ENCODE assay signal across 28 cellular contexts in the genomic region with DNA sequence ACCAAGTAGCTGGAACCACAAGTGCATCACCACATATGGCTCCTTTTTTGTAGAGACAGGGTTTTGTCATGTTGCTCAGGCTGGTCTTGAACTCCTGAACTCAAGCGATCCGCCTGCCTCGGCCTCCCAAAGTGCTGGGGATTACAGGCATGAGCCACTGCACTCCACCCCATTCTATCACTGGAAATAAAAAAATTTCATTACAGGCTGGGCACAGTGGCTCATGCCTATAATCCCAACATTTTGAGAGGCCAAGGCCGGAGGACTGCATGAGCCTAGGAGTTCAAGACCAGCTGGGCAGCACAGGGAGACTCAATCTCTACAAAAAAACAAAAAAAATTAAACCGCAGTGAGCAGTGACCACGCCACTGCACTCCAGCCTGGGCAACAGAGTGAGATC.
"Had no signal": no experiment of that assay in that cellular context is flagged by ENCODE, and none has a peak within 500 bp of the region (broad histone marks: within the 10 kb centered on the region; RNA-seq: fewer than 3 reads in every experiment).

No MANE protein-coding gene starts in this region.

- H3K9me3 Mint-ChIP-seq: stimulated activated memory B cell treated with anti-CD40 and anti-IgM and Interleukin-4, amounts not matched to agents 10 μg/mL and 1 μg/mL and 100 μg/mL, for 72 hours; stimulated activated naive B cell treated with anti-CD40 and anti-IgM and Interleukin-4, amounts not matched to agents 10 μg/mL and 1 μg/mL and 100 μg/mL, for 72 hours; stimulated activated naive CD8-positive, alpha-beta T cell treated with anti-CD3 and anti-CD28 coated beads, Interleukin-15, amount 100 ng/mL, for 72 hours; stimulated activated naive CD8-positive, alpha-beta T cell treated with anti-CD3 and anti-CD28 coated beads, Interleukin-15, Interleukin-2, amounts not matched to agents 100 ng/mL and 50 ng/mL, for 24 hours; type B pancreatic cell had no signal

- H3K36me3 Mint-ChIP-seq: stimulated activated memory B cell treated with anti-CD40 and anti-IgM and Interleukin-4, amounts not matched to agents 10 μg/mL and 1 μg/mL and 100 μg/mL, for 72 hours; stimulated activated naive B cell treated with anti-CD40 and anti-IgM and Interleukin-4, amounts not matched to agents 10 μg/mL and 1 μg/mL and 100 μg/mL, for 72 hours had no signal

- H3K9me3 ChIP-seq: stomach, suprapubic skin, testis, thoracic aorta, thyroid gland, tibial artery, tibial nerve, transverse colon, upper lobe of left lung, upper lobe of right lung, uterus, vagina had no signal

- H3K27ac Mint-ChIP-seq: stimulated activated memory B cell treated with anti-CD40 and anti-IgM and Interleukin-4, amounts not matched to agents 10 μg/mL and 1 μg/mL and 100 μg/mL, for 72 hours; stimulated activated naive B cell treated with anti-CD40 and anti-IgM and Interleukin-4, amounts not matched to agents 10 μg/mL and 1 μg/mL and 100 μg/mL, for 72 hours; stimulated activated naive CD8-positive, alpha-beta T cell treated with anti-CD3 and anti-CD28 coated beads, Interleukin-15, amount 100 ng/mL, for 72 hours; stimulated activated naive CD8-positive, alpha-beta T cell treated with anti-CD3 and anti-CD28 coated beads, Interleukin-15, Interleukin-2, amounts not matched to agents 100 ng/mL and 50 ng/mL, for 24 hours; type B pancreatic cell had no signal

- H3K4me1 Mint-ChIP-seq: stimulated activated naive CD8-positive, alpha-beta T cell treated with anti-CD3 and anti-CD28 coated beads, Interleukin-15, amount 100 ng/mL, for 72 hours had no signal

- H3K4me3 ChIP-seq: stomach, suprapubic skin, testis, thoracic aorta, thyroid gland, tibial artery, tibial nerve, transverse colon, upper lobe of left lung, upper lobe of right lung, uterus, vagina had no signal

- FAIRE-seq: urothelium cell line had no signal

- H3K4me1 ChIP-seq: stomach, suprapubic skin, testis, thyroid gland, tibial artery, tibial nerve, transverse colon, upper lobe of left lung, upper lobe of right lung, uterus, vagina had no signal

- ATAC-seq: stimulated activated memory B cell treated with anti-CD40 and anti-IgM and Interleukin-4, amounts not matched to agents 10 μg/mL and 1 μg/mL and 100 μg/mL, for 72 hours; stimulated activated naive B cell treated with anti-CD40 and anti-IgM and Interleukin-4, amounts not matched to agents 10 μg/mL and 1 μg/mL and 100 μg/mL, for 72 hours; stimulated activated naive CD8-positive, alpha-beta T cell treated with anti-CD3 and anti-CD28 coated beads, Interleukin-15, amount 100 ng/mL, for 72 hours; stimulated activated naive CD8-positive, alpha-beta T cell treated with anti-CD3 and anti-CD28 coated beads, Interleukin-15, Interleukin-2, amounts not matched to agents 100 U/mL and 50 U/mL, for 24 hours; upper lobe of right lung had no signal

- H3K27ac ChIP-seq: stomach, suprapubic skin, testis, thoracic aorta, thyroid gland, tibial artery, tibial nerve, transverse colon, upper lobe of left lung, upper lobe of right lung, uterus, vagina had no signal

- H3K27me3 ChIP-seq: stomach, suprapubic skin, testis, thyroid gland, tibial artery, tibial nerve, transverse colon, upper lobe of left lung, upper lobe of right lung, uterus, vagina had no signal

- H3K36me3 ChIP-seq: stomach, suprapubic skin, thoracic aorta, thyroid gland, tibial artery, tibial nerve, upper lobe of left lung, upper lobe of right lung, uterus, vagina had no signal

- DNase-seq: stimulated activated CD4-positive, alpha-beta T cell treated with anti-CD3 and anti-CD28 coated beads, Interleukin-2, amount 100 ng/mL, for 48 hours; stimulated activated CD4-positive, alpha-beta T cell treated with anti-CD3 and anti-CD28 coated beads, Interleukin-4, amount 100 ng/mL, for 1 hour; stimulated activated CD4-positive, alpha-beta T cell treated with anti-CD3 and anti-CD28 coated beads, Interleukin-4, amount 100 ng/mL, for 24 hours; stimulated activated CD4-positive, alpha-beta T cell treated with anti-CD3 and anti-CD28 coated beads, Interleukin-4, amount 100 ng/mL, for 4 hours; stimulated activated CD8-positive, alpha-beta memory T cell treated with anti-CD3 and anti-CD28 coated beads, Interleukin-4, amount 100 ng/mL, for 48 hours; stimulated activated naive B cell treated with anti-CD40 and anti-IgM and Interleukin-4, amounts not matched to agents 10 μg/mL and 1 μg/mL and 100 μg/mL, for 72 hours; stimulated activated naive CD4-positive, alpha-beta T cell; stimulated activated naive CD4-positive, alpha-beta T cell treated with Interleukin-2 at 50 U/mL for 16 hours; stimulated activated naive CD8-positive, alpha-beta T cell treated with anti-CD3 and anti-CD28 coated beads, Interleukin-15, amount 100 ng/mL, for 72 hours; stimulated activated naive CD8-positive, alpha-beta T cell treated with anti-CD3 and anti-CD28 coated beads, Interleukin-15, Interleukin-2, amounts not matched to agents 100 U/mL and 50 U/mL, for 24 hours; stomach; substantia nigra; testis; thyroid gland; tibial artery; transverse colon; trophoblast cell; upper lobe of left lung; upper lobe of right lung; uterus had no signal

- H3K4me3 Mint-ChIP-seq: stimulated activated memory B cell treated with anti-CD40 and anti-IgM and Interleukin-4, amounts not matched to agents 10 μg/mL and 1 μg/mL and 100 μg/mL, for 72 hours; stimulated activated naive B cell treated with anti-CD40 and anti-IgM and Interleukin-4, amounts not matched to agents 10 μg/mL and 1 μg/mL and 100 μg/mL, for 72 hours; stimulated activated naive CD8-positive, alpha-beta T cell treated with anti-CD3 and anti-CD28 coated beads, Interleukin-15, amount 100 ng/mL, for 72 hours; stimulated activated naive CD8-positive, alpha-beta T cell treated with anti-CD3 and anti-CD28 coated beads, Interleukin-15, Interleukin-2, amounts not matched to agents 100 ng/mL and 50 ng/mL, for 24 hours; type B pancreatic cell had no signal
